In the genomic region with DNA sequence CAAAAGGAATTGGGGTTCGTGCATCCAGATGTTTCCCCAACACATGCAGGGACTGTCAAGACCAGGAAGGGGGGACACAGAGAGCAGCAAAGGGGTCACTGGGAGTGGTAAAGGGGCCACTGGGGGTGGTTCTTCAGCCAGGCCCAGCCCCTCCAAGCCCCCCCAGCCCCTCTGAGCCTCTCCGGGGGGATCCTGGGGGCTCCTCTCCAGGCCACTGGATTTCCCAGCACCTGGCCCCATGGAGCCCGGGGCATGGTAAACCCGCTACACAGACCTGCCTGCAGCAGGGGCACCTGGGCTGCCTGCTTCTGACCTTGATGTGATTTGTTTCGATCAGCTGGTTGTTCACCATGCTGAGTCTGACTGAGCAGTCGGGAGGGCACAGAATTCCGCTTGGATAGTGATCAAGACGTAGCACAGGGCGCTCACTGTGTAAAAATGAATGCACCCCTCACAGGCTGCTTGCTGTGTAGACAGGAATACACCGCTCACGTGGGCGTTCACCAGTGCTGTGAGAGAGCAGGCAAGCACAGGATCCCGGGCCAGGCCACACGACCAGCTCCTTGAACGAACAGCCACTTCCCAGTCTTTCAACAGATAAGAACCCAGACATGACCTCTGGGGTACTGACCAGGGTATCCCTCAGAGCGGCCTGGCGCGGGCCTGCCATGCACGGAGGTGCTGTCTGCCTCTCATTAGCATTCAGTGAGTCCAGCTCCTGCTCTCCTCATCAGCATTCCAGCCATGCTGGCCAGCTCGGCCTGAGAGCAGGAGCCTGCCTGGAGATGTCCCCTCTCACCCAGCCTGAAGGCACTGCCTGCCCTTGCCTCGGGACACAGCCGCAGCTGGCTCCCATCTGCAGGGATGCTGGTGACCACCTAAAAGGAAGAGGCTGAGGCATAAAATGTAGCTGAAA, we compare ENCODE assay signal across 1 cellular context.
TF ChIP-seq lines count a peak whose summit lies in the region.

No MANE protein-coding gene starts in this region.

TF ChIP-seq in HepG2, 621 proteins besides CTCF, POLR2A, EP300 and RAD21 (continued from another document):
- TF ChIP-seq ARID5B (CRISPR knock-in tag; IDR thresholded peaks at IDR 0.05) (no peak), TARDBP (CRISPR knock-in tag; IDR thresholded peaks at IDR 0.05) (no peak), CREB1 (IDR thresholded peaks at IDR 0.05) (no peak), CREB1 (CRISPR knock-in tag; IDR thresholded peaks at IDR 0.05) (no peak), ZNF577 (CRISPR knock-in tag; IDR thresholded peaks at IDR 0.05; ENCODE audit: borderline replicate concordance, low read depth) (no peak), RBM22 (optimal IDR thresholded peaks at IDR 0.05; ENCODE audit: low read length) (no peak), ZNF619 (CRISPR knock-in tag; IDR thresholded peaks at IDR 0.05) (no peak)
